In genomic region chr7:90825779-90826178, GRCh38 we compare ENCODE assay signal across 18 cellular contexts.
DNase-seq lines count a peak whose midpoint lies in the region; ATAC-seq and TF ChIP-seq lines count a peak whose summit lies in the region.
"Had no signal": no experiment of that assay in that cellular context is flagged by ENCODE, and none has a peak within 500 bp of the region (broad histone marks: within the 10 kb centered on the region; RNA-seq: fewer than 3 reads in every experiment).

No MANE protein-coding gene starts in this region.

- no peak for ATAC-seq in gastrocnemius medialis
- no peak for ATAC-seq in GM23338
- no peak for ATAC-seq in HG02759 (IDR thresholded peaks at IDR 0.05; ENCODE audit: unreplicated experiment)
- ATAC-seq: activated CD8-positive, alpha-beta memory T cell treated with anti-CD3 and anti-CD28 coated beads, Interleukin-2, amount 10 ng/mL, durations not matched to agents 7 days and 5 days; CD8-positive, alpha-beta T cell; upper lobe of right lung had no signal

- H3K27me3 ChIP-seq in gastrocnemius medialis = no peaks in the 10 kb centered on the region
- no peaks in the 10 kb centered on the region for H3K27me3 ChIP-seq in GM23338 (ENCODE audit: insufficient read depth)
- H3K27me3 ChIP-seq: upper lobe of right lung had no signal

- peaks cover 29% of the 10 kb centered on the region for H3K36me3 Mint-ChIP-seq in GM23338 (ENCODE audit: low read depth)
- H3K36me3 Mint-ChIP-seq: activated CD8-positive, alpha-beta memory T cell treated with anti-CD3 and anti-CD28 coated beads, Interleukin-2, amount 10 ng/mL, durations not matched to agents 7 days and 5 days; CD8-positive, alpha-beta T cell had no signal

- DNase-seq in GM03348 (ENCODE audit: low spot score) (peak; percentile 66), SK-N-MC (ENCODE audit: low read depth, low spot score) (peak; percentile 75), fibroblast of the aortic adventitia (ENCODE audit: low read depth) (peak; percentile 97), skeletal muscle cell (ENCODE audit: low read depth) (peak; percentile 60), gastrocnemius medialis (no peak), GM23338 (ENCODE audit: low spot score) (no peak), DMS153 treated with DMSO at 0.1 percent for 48 hours (lab: John Stamatoyannopoulos, UW; ENCODE audit: unreplicated experiment) (no peak)
- DNase-seq: activated CD4-positive, CD25-positive, alpha-beta regulatory T cell treated with anti-CD3 and anti-CD28 coated beads, Interleukin-2, amount 50 U/mL, for 72 hours; activated CD8-positive, alpha-beta memory T cell treated with anti-CD3 and anti-CD28 coated beads, Interleukin-2, amount 10 ng/mL, durations not matched to agents 7 days and 5 days; activated gamma-delta T cell treated with Interleukin-2 at 50 U/mL for 16 hours; CD8-positive, alpha-beta T cell; Kasumi-1; NCI-H1694 treated with DMSO at 0.1 percent for 48 hours; NCI-H345; upper lobe of right lung had no signal

- H3K9me3 ChIP-seq in SK-N-MC (ENCODE audit: low read depth, low read length) (peaks cover 4% of the 10 kb centered on the region; the same call in 1 of the 2 replicates), gastrocnemius medialis (no peaks in the 10 kb centered on the region)
- H3K9me3 ChIP-seq: upper lobe of right lung had no signal

- H3F3A ChIP-seq in GM23338 (replicated peaks; ENCODE audit: low read depth) = no peaks in the 10 kb centered on the region

- peaks cover 4% of the 10 kb centered on the region for H3K4me1 Mint-ChIP-seq in GM23338
- H3K4me1 Mint-ChIP-seq: activated CD8-positive, alpha-beta memory T cell treated with anti-CD3 and anti-CD28 coated beads, Interleukin-2, amount 10 ng/mL, durations not matched to agents 7 days and 5 days had no signal

- intact Hi-C loops in gastrocnemius medialis (cut with DNase I; ENCODE audit: low total_unique reads) = no loop called here

- no peaks in the 10 kb centered on the region for H4K20me1 ChIP-seq in GM23338 (replicated peaks; ENCODE audit: insufficient read depth)

- peaks cover 31% of the 10 kb centered on the region for H3K36me3 ChIP-seq in SK-N-MC (ENCODE audit: insufficient read depth, low read length)
- H3K36me3 ChIP-seq in gastrocnemius medialis = no peaks in the 10 kb centered on the region
- no peaks in the 10 kb centered on the region for H3K36me3 ChIP-seq in GM23338 (ENCODE audit: insufficient read depth)
- H3K36me3 ChIP-seq: upper lobe of right lung had no signal

- H2AFZ ChIP-seq in GM23338 = no peak overlapping the region

- in situ Hi-C loops in gastrocnemius medialis (cut with MboI; ENCODE audit: low sequenced_read_pairs in 4 of 4) = no loop called here

- no peaks in the 10 kb centered on the region for H3K9me2 ChIP-seq in GM23338 (ENCODE audit: insufficient read depth)

- no peak overlapping the region for H3K27ac Mint-ChIP-seq in GM23338
- H3K27ac Mint-ChIP-seq: activated CD8-positive, alpha-beta memory T cell treated with anti-CD3 and anti-CD28 coated beads, Interleukin-2, amount 10 ng/mL, durations not matched to agents 7 days and 5 days; CD8-positive, alpha-beta T cell; stimulated activated naive CD8-positive, alpha-beta T cell treated with anti-CD3 and anti-CD28 coated beads, Interleukin-15, Interleukin-2, amounts not matched to agents 100 ng/mL and 50 ng/mL, for 24 hours; T-helper 2 cell treated with Interferon-gamma antibody and Interleukin-4, amounts not matched to agents 5 μg/mL and 100 μg/mL, for 36 hours had no signal

- H3K27me3 Mint-ChIP-seq in GM23338 (ENCODE audit: insufficient read depth, low read depth, poor library complexity) = peaks cover 7% of the 10 kb centered on the region
- H3K27me3 Mint-ChIP-seq: activated CD8-positive, alpha-beta memory T cell treated with anti-CD3 and anti-CD28 coated beads, Interleukin-2, amount 10 ng/mL, durations not matched to agents 7 days and 5 days; stimulated activated naive CD8-positive, alpha-beta T cell treated with anti-CD3 and anti-CD28 coated beads, Interleukin-15, Interleukin-2, amounts not matched to agents 100 ng/mL and 50 ng/mL, for 24 hours had no signal

- peak overlapping the region; percentile 61 for H3K4me3 ChIP-seq in SK-N-MC
- H3K4me3 ChIP-seq in fibroblast of the aortic adventitia (ENCODE audit: low read depth, low read length) = no peak overlapping the region
- no peak overlapping the region for H3K4me3 ChIP-seq in skeletal muscle cell (ENCODE audit: low read depth, low read length)
- H3K4me3 ChIP-seq in gastrocnemius medialis = no peak overlapping the region
- no peak overlapping the region for H3K4me3 ChIP-seq in GM23338
- H3K4me3 ChIP-seq: upper lobe of right lung had no signal

- H3K27ac ChIP-seq in SK-N-MC (peak overlapping the region; percentile 94), gastrocnemius medialis (no peak overlapping the region), GM23338 (ENCODE audit: low read depth) (no peak overlapping the region)
- H3K27ac ChIP-seq: upper lobe of right lung had no signal

- no peak overlapping the region for H3K4me2 ChIP-seq in GM23338

- H3K4me1 ChIP-seq in gastrocnemius medialis (peaks cover 0 to 8% of the 10 kb centered on the region in 2 donors), GM23338 (ENCODE audit: insufficient read depth) (peaks cover 3% of the 10 kb centered on the region; the same call in 1 of the 2 replicates)

- H3K79me2 ChIP-seq in GM23338 (replicated peaks; ENCODE audit: insufficient read depth) = no peaks in the 10 kb centered on the region

- no peak for TF ChIP-seq POLR2A in gastrocnemius medialis (IDR thresholded peaks at IDR 0.05)

- TF ChIP-seq CTCF in fibroblast of the aortic adventitia (IDR thresholded peaks at IDR 0.05; ENCODE audit: insufficient read depth, low read length) (no peak), gastrocnemius medialis (IDR thresholded peaks at IDR 0.05 in 4 of 5, conservative IDR thresholded peaks at IDR 0.05 in 1 of 5) (no peak), GM23338 (conservative IDR thresholded peaks at IDR 0.05; ENCODE audit: low read depth in 2 of 2) (no peak)

- no peak overlapping the region for H3K4me3 Mint-ChIP-seq in GM23338
- H3K4me3 Mint-ChIP-seq: activated CD8-positive, alpha-beta memory T cell treated with anti-CD3 and anti-CD28 coated beads, Interleukin-2, amount 10 ng/mL, durations not matched to agents 7 days and 5 days; CD8-positive, alpha-beta T cell; stimulated activated naive CD8-positive, alpha-beta T cell treated with anti-CD3 and anti-CD28 coated beads, Interleukin-15, Interleukin-2, amounts not matched to agents 100 ng/mL and 50 ng/mL, for 24 hours; T-helper 2 cell treated with Interferon-gamma antibody and Interleukin-4, amounts not matched to agents 5 μg/mL and 100 μg/mL, for 36 hours had no signal

- H3K9me3 Mint-ChIP-seq in GM23338 = peaks cover 26% of the 10 kb centered on the region

- peak overlapping the region; percentile 31 for H3K9ac ChIP-seq in SK-N-MC (ENCODE audit: insufficient read length)

TF ChIP-seq in GM23338, 12 proteins besides CTCF, POLR2A, EP300 and RAD21:
- no peak for TF ChIP-seq ZNF331 (CRISPR knock-in tag; IDR thresholded peaks at IDR 0.05; ENCODE audit: low read depth)
- TF ChIP-seq JUNB (IDR thresholded peaks at IDR 0.05; ENCODE audit: unreplicated experiment) = no peak
- TF ChIP-seq CREB1 (CRISPR knock-in tag; IDR thresholded peaks at IDR 0.05; ENCODE audit: low read depth) = no peak
- TF ChIP-seq, protein P1, sequence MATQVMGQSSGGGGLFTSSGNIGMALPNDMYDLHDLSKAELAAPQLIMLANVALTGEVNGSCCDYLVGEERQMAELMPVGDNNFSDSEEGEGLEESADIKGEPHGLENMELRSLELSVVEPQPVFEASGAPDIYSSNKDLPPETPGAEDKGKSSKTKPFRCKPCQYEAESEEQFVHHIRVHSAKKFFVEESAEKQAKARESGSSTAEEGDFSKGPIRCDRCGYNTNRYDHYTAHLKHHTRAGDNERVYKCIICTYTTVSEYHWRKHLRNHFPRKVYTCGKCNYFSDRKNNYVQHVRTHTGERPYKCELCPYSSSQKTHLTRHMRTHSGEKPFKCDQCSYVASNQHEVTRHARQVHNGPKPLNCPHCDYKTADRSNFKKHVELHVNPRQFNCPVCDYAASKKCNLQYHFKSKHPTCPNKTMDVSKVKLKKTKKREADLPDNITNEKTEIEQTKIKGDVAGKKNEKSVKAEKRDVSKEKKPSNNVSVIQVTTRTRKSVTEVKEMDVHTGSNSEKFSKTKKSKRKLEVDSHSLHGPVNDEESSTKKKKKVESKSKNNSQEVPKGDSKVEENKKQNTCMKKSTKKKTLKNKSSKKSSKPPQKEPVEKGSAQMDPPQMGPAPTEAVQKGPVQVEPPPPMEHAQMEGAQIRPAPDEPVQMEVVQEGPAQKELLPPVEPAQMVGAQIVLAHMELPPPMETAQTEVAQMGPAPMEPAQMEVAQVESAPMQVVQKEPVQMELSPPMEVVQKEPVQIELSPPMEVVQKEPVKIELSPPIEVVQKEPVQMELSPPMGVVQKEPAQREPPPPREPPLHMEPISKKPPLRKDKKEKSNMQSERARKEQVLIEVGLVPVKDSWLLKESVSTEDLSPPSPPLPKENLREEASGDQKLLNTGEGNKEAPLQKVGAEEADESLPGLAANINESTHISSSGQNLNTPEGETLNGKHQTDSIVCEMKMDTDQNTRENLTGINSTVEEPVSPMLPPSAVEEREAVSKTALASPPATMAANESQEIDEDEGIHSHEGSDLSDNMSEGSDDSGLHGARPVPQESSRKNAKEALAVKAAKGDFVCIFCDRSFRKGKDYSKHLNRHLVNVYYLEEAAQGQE (IDR thresholded peaks at IDR 0.05; ENCODE audit: unreplicated experiment) = no peak
- TF ChIP-seq, protein P2, sequence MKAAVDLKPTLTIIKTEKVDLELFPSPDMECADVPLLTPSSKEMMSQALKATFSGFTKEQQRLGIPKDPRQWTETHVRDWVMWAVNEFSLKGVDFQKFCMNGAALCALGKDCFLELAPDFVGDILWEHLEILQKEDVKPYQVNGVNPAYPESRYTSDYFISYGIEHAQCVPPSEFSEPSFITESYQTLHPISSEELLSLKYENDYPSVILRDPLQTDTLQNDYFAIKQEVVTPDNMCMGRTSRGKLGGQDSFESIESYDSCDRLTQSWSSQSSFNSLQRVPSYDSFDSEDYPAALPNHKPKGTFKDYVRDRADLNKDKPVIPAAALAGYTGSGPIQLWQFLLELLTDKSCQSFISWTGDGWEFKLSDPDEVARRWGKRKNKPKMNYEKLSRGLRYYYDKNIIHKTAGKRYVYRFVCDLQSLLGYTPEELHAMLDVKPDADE (IDR thresholded peaks at IDR 0.05) = no peak
- TF ChIP-seq ZNF114 (CRISPR knock-in tag; IDR thresholded peaks at IDR 0.05) = no peak

Comparison
In these comparisons a context has a peak if more than half of its experiments do, and no peak if none do; other contexts are left out.
1. DNase-seq: peak in GM03348 (single experiment), SK-N-MC (single experiment), fibroblast of the aortic adventitia (single experiment) and skeletal muscle cell (single experiment); none in gastrocnemius medialis (0 of 2), GM23338 (single experiment) and DMS153 treated with DMSO at 0.1 percent for 48 hours (single experiment).